In the genomic region with DNA sequence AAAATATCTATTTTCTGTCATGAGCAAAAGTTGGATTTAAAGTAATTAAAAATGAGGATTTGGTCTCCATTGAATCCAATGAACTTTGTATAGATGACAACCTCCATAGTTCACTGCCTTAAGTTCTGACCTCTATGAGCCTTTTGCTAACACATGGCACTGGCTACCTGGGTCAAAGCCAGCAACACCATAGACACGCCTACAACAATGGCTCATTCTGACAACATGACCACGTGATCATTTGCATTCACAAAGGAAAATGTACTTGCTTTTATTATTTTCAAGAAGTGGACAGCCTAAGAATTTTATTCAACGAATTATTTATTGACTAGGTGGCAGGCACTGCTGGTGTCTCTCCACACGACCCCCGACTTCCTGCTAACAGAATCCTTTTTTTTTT, we compare ENCODE assay signal across 18 cellular contexts.
DNase-seq lines count a peak whose midpoint lies in the region; ATAC-seq and TF ChIP-seq lines count a peak whose summit lies in the region.
"Had no signal": no experiment of that assay in that cellular context is flagged by ENCODE, and none has a peak within 500 bp of the region (broad histone marks: within the 10 kb centered on the region; RNA-seq: fewer than 3 reads in every experiment).

No MANE protein-coding gene starts in this region.

- DNase-seq in activated T-cell treated with anti-CD3 and anti-CD28 coated beads, Interleukin-2, amount 50 U/mL, for 24 hours, result no peak
- no peak for DNase-seq in activated T-cell treated with anti-CD3 and anti-CD28 coated beads, Interleukin-2, amount 50 U/mL, for 72 hours
- DNase-seq in LHCN-M2 (ENCODE audit: low read depth) (peak; percentile 16), mammary epithelial cell (peak; percentile 39), globus pallidus (ENCODE audit: low spot score) (no peak), glomerular visceral epithelial cell (ENCODE audit: extremely low spot score) (no peak)
- DNase-seq in naive thymus-derived CD4-positive, alpha-beta T cell, result no peak
- DNase-seq: cerebellar nuclear complex; effector CD8-positive, alpha-beta T cell; hippocampal formation; Karpas-422; lower lobe of right lung; NCI-H1105; NCI-H524; right cardiac atrium; Right ventricle myocardium superior had no signal

- H3K4me1 Mint-ChIP-seq in activated T-cell treated with anti-CD3 and anti-CD28 coated beads, Interleukin-2, amount 50 U/mL, for 24 hours (ENCODE audit: low read depth), result peaks cover 86% of the 10 kb centered on the region
- H3K4me1 Mint-ChIP-seq in activated T-cell treated with anti-CD3 and anti-CD28 coated beads, Interleukin-2, amount 50 U/mL, for 72 hours (ENCODE audit: low read depth), result peaks cover 79% of the 10 kb centered on the region
- H3K4me1 Mint-ChIP-seq in naive thymus-derived CD4-positive, alpha-beta T cell, result peaks cover 20 to 80% (median 55%) of the 10 kb centered on the region in 7 donors

- no peaks in the 10 kb centered on the region for H3K36me3 ChIP-seq in mammary epithelial cell (ENCODE audit: insufficient read depth, low read length)
- H3K36me3 ChIP-seq in naive thymus-derived CD4-positive, alpha-beta T cell (ENCODE audit: control insufficient read depth in 2 of 3, insufficient read depth in 3 of 3, low read length in 3 of 3), result peaks cover 3 to 41% (median 10%) of the 10 kb centered on the region in 3 experiments
- H3K36me3 ChIP-seq: lower lobe of right lung had no signal

- CTCF ChIA-PET in mammary epithelial cell (lab: Charles Lee; ENCODE audit: low non-redundant PET), result no interaction called here
- CTCF ChIA-PET in naive thymus-derived CD4-positive, alpha-beta T cell (lab: Charles Lee), result interaction anchor here (0.8 to 1.0 kb wide), 2 partner anchors 30 to 202 kb away, joined by 3 read pairs; no protein-coding TSS in a partner anchor

- H3K4me2 ChIP-seq in mammary epithelial cell (ENCODE audit: insufficient read depth, low read depth, low read length), result peak overlapping the region; percentile 54

- H3K27ac Mint-ChIP-seq in activated T-cell treated with anti-CD3 and anti-CD28 coated beads, Interleukin-2, amount 50 U/mL, for 24 hours, result peak overlapping the region; percentile 52
- H3K27ac Mint-ChIP-seq in activated T-cell treated with anti-CD3 and anti-CD28 coated beads, Interleukin-2, amount 50 U/mL, for 72 hours, result no peak overlapping the region
- peak overlapping the region in 7 of 9 donors; percentile 9 to 87 (median 59) for H3K27ac Mint-ChIP-seq in naive thymus-derived CD4-positive, alpha-beta T cell
- H3K27ac Mint-ChIP-seq: activated T-helper 2 cell treated with anti-CD3 and anti-CD28 coated beads, Interferon-gamma antibody, Interleukin-2, Interleukin-4, amounts not matched to agents 10 μg/mL and 5 μg/mL and 100 μg/mL, durations not matched to agents 14 hours and 24 hours and 36 hours had no signal

- no peaks in the 10 kb centered on the region for H3K27me3 ChIP-seq in mammary epithelial cell (ENCODE audit: insufficient read depth, low read length)
- no peaks in the 10 kb centered on the region for H3K27me3 ChIP-seq in naive thymus-derived CD4-positive, alpha-beta T cell (ENCODE audit: control insufficient read depth in 2 of 2, insufficient read depth in 2 of 2, low read length in 2 of 2)

- H3K9me3 Mint-ChIP-seq in activated T-cell treated with anti-CD3 and anti-CD28 coated beads, Interleukin-2, amount 50 U/mL, for 24 hours, result peaks cover 14% of the 10 kb centered on the region
- peaks cover 3 to 8% of the 10 kb centered on the region in 2 donors for H3K9me3 Mint-ChIP-seq in activated T-cell treated with anti-CD3 and anti-CD28 coated beads, Interleukin-2, amount 50 U/mL, for 72 hours
- peaks cover 0 to 21% (median 10%) of the 10 kb centered on the region in 11 donors for H3K9me3 Mint-ChIP-seq in naive thymus-derived CD4-positive, alpha-beta T cell

- no peak for TF ChIP-seq CTCF in mammary epithelial cell (conservative IDR thresholded peaks at IDR 0.05 in 1 of 2, IDR thresholded peaks at IDR 0.05 in 1 of 2; ENCODE audit: extremely low read depth in 1 of 2, insufficient read depth in 1 of 2, low read depth in 1 of 2, low read length in 2 of 2)

- H3K27ac ChIP-seq in mammary epithelial cell (ENCODE audit: insufficient read depth, low read depth, low read length), result peak overlapping the region; percentile 14
- H3K27ac ChIP-seq in naive thymus-derived CD4-positive, alpha-beta T cell (ENCODE audit: low read depth, low read length), result no peak overlapping the region
- H3K27ac ChIP-seq: lower lobe of right lung had no signal

- H4K20me1 ChIP-seq in mammary epithelial cell (ENCODE audit: insufficient read depth, low read length), result no peaks in the 10 kb centered on the region

- no peaks in the 10 kb centered on the region for H3K79me2 ChIP-seq in mammary epithelial cell (ENCODE audit: insufficient read depth, low read length)

- in situ Hi-C loops in mammary epithelial cell (cut with MboI; ENCODE audit: low sequenced_read_pairs in 2 of 2), result no loop called here

- POLR2A ChIA-PET in naive thymus-derived CD4-positive, alpha-beta T cell (lab: Charles Lee), result interaction anchor here (0.7 kb wide), 1 partner anchor 15 kb away, joined by 3 read pairs; no protein-coding TSS in a partner anchor

- dilution Hi-C loops in mammary epithelial cell (cut with HindIII; ENCODE audit: low sequenced_read_pairs), result no loop called here

- no peak for ATAC-seq in activated T-cell treated with anti-CD3 and anti-CD28 coated beads, Interleukin-2, amount 50 U/mL, for 72 hours (replicated peaks in 1 of 2)
- ATAC-seq in naive thymus-derived CD4-positive, alpha-beta T cell, result no peak
- ATAC-seq in HG03097 (IDR thresholded peaks at IDR 0.05; ENCODE audit: low FRiP score, unreplicated experiment), result no peak
- ATAC-seq: lower lobe of right lung, right cardiac atrium had no signal

- H3K4me3 Mint-ChIP-seq in activated T-cell treated with anti-CD3 and anti-CD28 coated beads, Interleukin-2, amount 50 U/mL, for 24 hours, result no peak overlapping the region
- no peak overlapping the region for H3K4me3 Mint-ChIP-seq in activated T-cell treated with anti-CD3 and anti-CD28 coated beads, Interleukin-2, amount 50 U/mL, for 72 hours
- peak overlapping the region in 1 of 10 donors; percentile 33 for H3K4me3 Mint-ChIP-seq in naive thymus-derived CD4-positive, alpha-beta T cell

- H3K36me3 Mint-ChIP-seq in activated T-cell treated with anti-CD3 and anti-CD28 coated beads, Interleukin-2, amount 50 U/mL, for 24 hours (ENCODE audit: low read depth), result peaks cover 95% of the 10 kb centered on the region
- H3K36me3 Mint-ChIP-seq in activated T-cell treated with anti-CD3 and anti-CD28 coated beads, Interleukin-2, amount 50 U/mL, for 72 hours (ENCODE audit: insufficient read depth in 2 of 2), result peaks cover 17 to 49% of the 10 kb centered on the region in 2 donors
- peaks cover 5 to 70% (median 53%) of the 10 kb centered on the region in 5 donors for H3K36me3 Mint-ChIP-seq in naive thymus-derived CD4-positive, alpha-beta T cell

- H2AFZ ChIP-seq in mammary epithelial cell (ENCODE audit: low read depth, low read length), result peak overlapping the region; percentile 17

- H3K4me3 ChIP-seq in mammary epithelial cell (replicated peaks in 1 of 3; ENCODE audit: insufficient read depth in 1 of 3, low read depth in 2 of 3, low read length in 3 of 3), result no peak overlapping the region
- H3K4me3 ChIP-seq in naive thymus-derived CD4-positive, alpha-beta T cell (ENCODE audit: low read length), result no peak overlapping the region
- H3K4me3 ChIP-seq: lower lobe of right lung had no signal

- intact Hi-C loops in mammary epithelial cell (cut with micrococcal nuclease), result no loop called here
- intact Hi-C loops in naive thymus-derived CD4-positive, alpha-beta T cell (cut with micrococcal nuclease), result loop anchor here in 1 of 2 donors (10.0 kb wide), 1 partner anchor 202 kb away; no protein-coding TSS in a partner anchor

- 19% methylated on average over 5 of the region's 5 CpGs for WGBS in mammary epithelial cell (ENCODE audit: low coverage, missing lambda C conversion rate)

- H3K9ac ChIP-seq in mammary epithelial cell (ENCODE audit: insufficient read depth, low read length), result no peak overlapping the region

- H3K27me3 Mint-ChIP-seq in activated T-cell treated with anti-CD3 and anti-CD28 coated beads, Interleukin-2, amount 50 U/mL, for 24 hours, result no peaks in the 10 kb centered on the region
- no peaks in the 10 kb centered on the region for H3K27me3 Mint-ChIP-seq in activated T-cell treated with anti-CD3 and anti-CD28 coated beads, Interleukin-2, amount 50 U/mL, for 72 hours (ENCODE audit: low read depth)
- no peaks in the 10 kb centered on the region for H3K27me3 Mint-ChIP-seq in naive thymus-derived CD4-positive, alpha-beta T cell

- H3K4me1 ChIP-seq in mammary epithelial cell (ENCODE audit: insufficient read depth, low read length), result peaks cover 42% of the 10 kb centered on the region
- peaks cover 29% of the 10 kb centered on the region in 2 donors for H3K4me1 ChIP-seq in naive thymus-derived CD4-positive, alpha-beta T cell (ENCODE audit: control insufficient read depth in 2 of 2, insufficient read depth in 2 of 2, low read length in 2 of 2)
- H3K4me1 ChIP-seq: lower lobe of right lung had no signal

- BruUV-seq in mammary epithelial cell (replicated peaks; lab: Mats Ljungman, UMichigan), result no TSS peak

- peaks cover 5% of the 10 kb centered on the region for H3K9me3 ChIP-seq in mammary epithelial cell (replicated peaks; ENCODE audit: insufficient read depth, low read length)
- H3K9me3 ChIP-seq in naive thymus-derived CD4-positive, alpha-beta T cell (ENCODE audit: control insufficient read depth in 2 of 3, low read length in 3 of 3), result no peaks in the 10 kb centered on the region
- H3K9me3 ChIP-seq: lower lobe of right lung had no signal

Comparison
In these comparisons a context has a peak if more than half of its experiments do, and no peak if none do; other contexts are left out.
1. DNase-seq: peak in LHCN-M2 (single experiment) and mammary epithelial cell (single experiment); none in activated T-cell treated with anti-CD3 and anti-CD28 coated beads, Interleukin-2, amount 50 U/mL, for 24 hours (single experiment), activated T-cell treated with anti-CD3 and anti-CD28 coated beads, Interleukin-2, amount 50 U/mL, for 72 hours (0 of 2), naive thymus-derived CD4-positive, alpha-beta T cell (0 of 9), globus pallidus (single experiment) and glomerular visceral epithelial cell (single experiment).